ENCODE assay signal across 3 cellular contexts in genomic region chr2:218374795-218375194, GRCh38.
TF ChIP-seq lines count a peak whose summit lies in the region.

No MANE protein-coding gene starts in this region.

TF ChIP-seq in SK-N-SH treated with all-trans-retinoic acid at 6 μM for 48 hours, 23 proteins besides CTCF, POLR2A, EP300 and RAD21 (continues in another document):
- TF ChIP-seq BACH2 (CRISPR knock-in tag; IDR thresholded peaks at IDR 0.05; ENCODE audit: borderline replicate concordance) (no peak), GLIS3 (CRISPR knock-in tag; IDR thresholded peaks at IDR 0.05) (no peak), CSRNP3 (CRISPR knock-in tag; IDR thresholded peaks at IDR 0.05) (no peak), OSR1 (CRISPR knock-in tag; IDR thresholded peaks at IDR 0.05) (no peak), ZNF8 (CRISPR knock-in tag; IDR thresholded peaks at IDR 0.05) (no peak), PATZ1 (CRISPR knock-in tag; IDR thresholded peaks at IDR 0.05; ENCODE audit: borderline replicate concordance) (no peak), ZFP3 (CRISPR knock-in tag; IDR thresholded peaks at IDR 0.05) (no peak), TOX (CRISPR knock-in tag; IDR thresholded peaks at IDR 0.05; ENCODE audit: borderline replicate concordance) (no peak), RARB (CRISPR knock-in tag; IDR thresholded peaks at IDR 0.05) (no peak), TCF4 (CRISPR knock-in tag; IDR thresholded peaks at IDR 0.05; ENCODE audit: borderline replicate concordance) (no peak)
- TF ChIP-seq, protein P1, sequence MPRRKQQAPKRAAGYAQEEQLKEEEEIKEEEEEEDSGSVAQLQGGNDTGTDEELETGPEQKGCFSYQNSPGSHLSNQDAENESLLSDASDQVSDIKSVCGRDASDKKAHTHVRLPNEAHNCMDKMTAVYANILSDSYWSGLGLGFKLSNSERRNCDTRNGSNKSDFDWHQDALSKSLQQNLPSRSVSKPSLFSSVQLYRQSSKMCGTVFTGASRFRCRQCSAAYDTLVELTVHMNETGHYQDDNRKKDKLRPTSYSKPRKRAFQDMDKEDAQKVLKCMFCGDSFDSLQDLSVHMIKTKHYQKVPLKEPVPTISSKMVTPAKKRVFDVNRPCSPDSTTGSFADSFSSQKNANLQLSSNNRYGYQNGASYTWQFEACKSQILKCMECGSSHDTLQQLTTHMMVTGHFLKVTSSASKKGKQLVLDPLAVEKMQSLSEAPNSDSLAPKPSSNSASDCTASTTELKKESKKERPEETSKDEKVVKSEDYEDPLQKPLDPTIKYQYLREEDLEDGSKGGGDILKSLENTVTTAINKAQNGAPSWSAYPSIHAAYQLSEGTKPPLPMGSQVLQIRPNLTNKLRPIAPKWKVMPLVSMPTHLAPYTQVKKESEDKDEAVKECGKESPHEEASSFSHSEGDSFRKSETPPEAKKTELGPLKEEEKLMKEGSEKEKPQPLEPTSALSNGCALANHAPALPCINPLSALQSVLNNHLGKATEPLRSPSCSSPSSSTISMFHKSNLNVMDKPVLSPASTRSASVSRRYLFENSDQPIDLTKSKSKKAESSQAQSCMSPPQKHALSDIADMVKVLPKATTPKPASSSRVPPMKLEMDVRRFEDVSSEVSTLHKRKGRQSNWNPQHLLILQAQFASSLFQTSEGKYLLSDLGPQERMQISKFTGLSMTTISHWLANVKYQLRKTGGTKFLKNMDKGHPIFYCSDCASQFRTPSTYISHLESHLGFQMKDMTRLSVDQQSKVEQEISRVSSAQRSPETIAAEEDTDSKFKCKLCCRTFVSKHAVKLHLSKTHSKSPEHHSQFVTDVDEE (CRISPR knock-in tag; IDR thresholded peaks at IDR 0.05), result no peak

TF ChIP-seq in SK-N-SH, 30 proteins besides CTCF, POLR2A, EP300 and RAD21:
- TF ChIP-seq USF1 (IDR thresholded peaks at IDR 0.05; ENCODE audit: borderline replicate concordance, low read depth) (no peak), POLR2AphosphoS5 (IDR thresholded peaks at IDR 0.05; ENCODE audit: low read depth, low read length) (no peak), FOXJ3 (CRISPR knock-in tag; IDR thresholded peaks at IDR 0.05) (no peak), RXRA (IDR thresholded peaks at IDR 0.05; ENCODE audit: borderline replicate concordance, low read depth) (no peak), NRF1 (IDR thresholded peaks at IDR 0.05; ENCODE audit: low read depth, low read length) (no peak), PBX3 (IDR thresholded peaks at IDR 0.05) (no peak), TCF12 (IDR thresholded peaks at IDR 0.05) (no peak), RCOR1 (IDR thresholded peaks at IDR 0.05; ENCODE audit: low read length) (no peak), RFX5 (IDR thresholded peaks at IDR 0.05; ENCODE audit: low read length) (no peak)

TF ChIP-seq in K562, 482 proteins besides CTCF, POLR2A, EP300 and RAD21:
- TF ChIP-seq, protein P2, sequence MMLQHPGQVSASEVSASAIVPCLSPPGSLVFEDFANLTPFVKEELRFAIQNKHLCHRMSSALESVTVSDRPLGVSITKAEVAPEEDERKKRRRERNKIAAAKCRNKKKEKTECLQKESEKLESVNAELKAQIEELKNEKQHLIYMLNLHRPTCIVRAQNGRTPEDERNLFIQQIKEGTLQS (IDR thresholded peaks at IDR 0.05), result peak; percentile 52
- TF ChIP-seq, protein P2 (CRISPR knock-in tag; conservative IDR thresholded peaks at IDR 0.05), result no peak
- no peak for TF ChIP-seq EWSR1 (IDR thresholded peaks at IDR 0.05; ENCODE audit: borderline replicate concordance, low read depth, partially characterized antibody)
